Comparison of ENCODE assay signal across 1 cellular context in the genomic region with DNA sequence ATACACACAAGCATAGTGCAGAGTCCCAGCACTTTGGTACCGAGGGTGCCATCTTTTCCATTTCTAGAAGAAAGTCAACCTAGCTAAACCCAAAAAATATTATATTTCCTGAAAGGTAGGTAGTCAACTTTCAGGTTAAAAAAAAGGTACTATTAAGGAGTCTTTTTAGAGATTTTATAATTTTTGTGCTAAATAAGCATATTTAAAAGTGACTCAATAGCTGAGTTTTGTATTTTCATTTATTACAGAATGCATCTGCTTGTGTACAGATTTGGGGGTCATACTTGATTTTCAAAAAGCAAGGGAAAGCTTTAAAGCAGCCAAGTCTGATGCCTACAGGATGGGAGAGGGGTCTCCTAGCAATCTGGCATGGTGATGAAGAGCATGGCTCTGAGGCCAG.
TF ChIP-seq lines count a peak whose summit lies in the region.

No MANE protein-coding gene starts in this region.

TF ChIP-seq in IMR-90, 13 proteins besides CTCF, POLR2A, EP300 and RAD21:
- TF ChIP-seq MAFK (IDR thresholded peaks at IDR 0.05; ENCODE audit: low read depth, low read length) (peak; percentile 57), CEBPB (IDR thresholded peaks at IDR 0.05; ENCODE audit: low read depth, low read length) (no peak)
- TF ChIP-seq, protein P1, sequence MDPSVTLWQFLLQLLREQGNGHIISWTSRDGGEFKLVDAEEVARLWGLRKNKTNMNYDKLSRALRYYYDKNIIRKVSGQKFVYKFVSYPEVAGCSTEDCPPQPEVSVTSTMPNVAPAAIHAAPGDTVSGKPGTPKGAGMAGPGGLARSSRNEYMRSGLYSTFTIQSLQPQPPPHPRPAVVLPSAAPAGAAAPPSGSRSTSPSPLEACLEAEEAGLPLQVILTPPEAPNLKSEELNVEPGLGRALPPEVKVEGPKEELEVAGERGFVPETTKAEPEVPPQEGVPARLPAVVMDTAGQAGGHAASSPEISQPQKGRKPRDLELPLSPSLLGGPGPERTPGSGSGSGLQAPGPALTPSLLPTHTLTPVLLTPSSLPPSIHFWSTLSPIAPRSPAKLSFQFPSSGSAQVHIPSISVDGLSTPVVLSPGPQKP (IDR thresholded peaks at IDR 0.05; ENCODE audit: borderline replicate concordance, low read depth, low read length), result no peak
TF ChIP-seq in IMR-90: peak in this region for 1.
